ENCODE assay signal across 11 cellular contexts in genomic region chr14:51368721-51369163, GRCh38.
DNase-seq lines count a peak whose midpoint lies in the region; ATAC-seq and FAIRE-seq lines count a peak whose summit lies in the region.
"Had no signal": no experiment of that assay in that cellular context is flagged by ENCODE, and none has a peak within 500 bp of the region (broad histone marks: within the 10 kb centered on the region; RNA-seq: fewer than 3 reads in every experiment).

No MANE protein-coding gene starts in this region.

- H3K9ac ChIP-seq in mesenchymal stem cell (ENCODE audit: low read length) (peak overlapping the region; percentile 68), Karpas-422 (ENCODE audit: low read length) (no peak overlapping the region)

- peak overlapping the region in 1 of 2 experiments; percentile 35 for H3K4me3 ChIP-seq in mesenchymal stem cell (ENCODE audit: insufficient read depth in 1 of 2, low read depth in 1 of 2, low read length in 2 of 2)
- H3K4me3 ChIP-seq in Karpas-422 (ENCODE audit: low read length), result no peak overlapping the region
- H3K4me3 ChIP-seq: right lobe of liver had no signal

- H4K20me1 ChIP-seq in Karpas-422 (ENCODE audit: insufficient read depth, low read depth, low read length), result no peaks in the 10 kb centered on the region

- FAIRE-seq in endometrium (lab: Jason Lieb, UNC), result peak; percentile 70

- no peaks in the 10 kb centered on the region for H3K9me3 ChIP-seq in mesenchymal stem cell (ENCODE audit: control insufficient read depth, low read length)
- no peaks in the 10 kb centered on the region for H3K9me3 ChIP-seq in Karpas-422 (ENCODE audit: low read length)
- H3K9me3 ChIP-seq: right lobe of liver had no signal

- no peak overlapping the region for H2BK120ac ChIP-seq in mesenchymal stem cell (ENCODE audit: low read depth, low read length)

- no peak overlapping the region for H2AFZ ChIP-seq in mesenchymal stem cell (ENCODE audit: low read depth, low read length)
- no peak overlapping the region for H2AFZ ChIP-seq in Karpas-422 (ENCODE audit: low read length)

- H2BK5ac ChIP-seq in mesenchymal stem cell (ENCODE audit: low read depth, low read length, poor library complexity, severe bottlenecking), result peak overlapping the region; percentile 88

- H3K27me3 ChIP-seq in mesenchymal stem cell (ENCODE audit: control insufficient read depth in 1 of 2, insufficient read depth in 1 of 2, low read length in 2 of 2), result no peaks in the 10 kb centered on the region
- H3K27me3 ChIP-seq in Karpas-422 (ENCODE audit: low read length), result no peaks in the 10 kb centered on the region
- H3K27me3 ChIP-seq: right lobe of liver had no signal

- no peak for ATAC-seq in GM21423 (IDR thresholded peaks at IDR 0.05; ENCODE audit: unreplicated experiment)
- ATAC-seq: right lobe of liver had no signal

- 74% methylated on average over 5 of the region's 6 CpGs for WGBS in mesenchymal stem cell

- H2BK12ac ChIP-seq in mesenchymal stem cell (ENCODE audit: low read length in 2 of 2), result no peak overlapping the region

- H3K79me1 ChIP-seq in mesenchymal stem cell (replicated peaks; ENCODE audit: low read length, poor library complexity, severe bottlenecking), result no peaks in the 10 kb centered on the region

- H3K4ac ChIP-seq in mesenchymal stem cell (ENCODE audit: low read depth in 1 of 2, low read length in 2 of 2), result no peak overlapping the region

- H3K36me3 ChIP-seq in mesenchymal stem cell (ENCODE audit: control insufficient read depth in 1 of 2, insufficient read depth in 2 of 2, low read depth in 1 of 2, low read length in 2 of 2) (no peaks in the 10 kb centered on the region), Karpas-422 (ENCODE audit: insufficient read depth, low read length) (no peaks in the 10 kb centered on the region)
- H3K36me3 ChIP-seq: right lobe of liver had no signal

- H3K14ac ChIP-seq in mesenchymal stem cell (ENCODE audit: low read length in 2 of 2), result no peak overlapping the region

- H3K23ac ChIP-seq in mesenchymal stem cell (ENCODE audit: low read length in 2 of 2), result no peak overlapping the region

- H3K79me2 ChIP-seq in Karpas-422 (ENCODE audit: low read length), result no peaks in the 10 kb centered on the region

- no peak overlapping the region for H2BK15ac ChIP-seq in mesenchymal stem cell (ENCODE audit: low read depth, poor library complexity, severe bottlenecking)

- no peak overlapping the region for H3K18ac ChIP-seq in mesenchymal stem cell (ENCODE audit: low read depth in 1 of 2, low read length in 2 of 2)

- no peak overlapping the region for H4K91ac ChIP-seq in mesenchymal stem cell (ENCODE audit: low read length)

- H3K27ac ChIP-seq in mesenchymal stem cell (ENCODE audit: low read length, poor library complexity, severe bottlenecking) (peak overlapping the region; percentile 97), Karpas-422 (ENCODE audit: low read length) (no peak overlapping the region)
- H3K27ac ChIP-seq: right lobe of liver had no signal

- H2AK5ac ChIP-seq in mesenchymal stem cell (ENCODE audit: low read length, severe bottlenecking), result peak overlapping the region; percentile 76

- H3K4me2 ChIP-seq in mesenchymal stem cell (ENCODE audit: low read length, poor library complexity, severe bottlenecking) (peak overlapping the region; percentile 11), Karpas-422 (ENCODE audit: low read depth, low read length, poor library complexity, severe bottlenecking) (no peak overlapping the region)

- DNase-seq in HT1080 (ENCODE audit: low read depth) (peak; percentile 79), mesenchymal stem cell (peak; percentile 61), Karpas-422 (no peak), ACHN (no peak)
- DNase-seq in stimulated activated CD4-positive, alpha-beta T cell treated with anti-CD3 and anti-CD28 coated beads, Interleukin-2, amount 100 ng/mL, for 24 hours, result no peak
- DNase-seq: activated CD4-positive, alpha-beta T cell treated with anti-CD3 and anti-CD28 coated beads for 48 hours; activated naive CD4-positive, alpha-beta T cell treated with anti-CD3 and anti-CD28 coated beads, Interleukin-2, amount 10 ng/mL, durations not matched to agents 7 days and 5 days; DMS53; right lobe of liver had no signal

- H3K4me1 ChIP-seq in mesenchymal stem cell (ENCODE audit: control insufficient read depth, insufficient read depth, low read depth, low read length) (peaks cover 11% of the 10 kb centered on the region), Karpas-422 (ENCODE audit: low read length) (no peaks in the 10 kb centered on the region)
- H3K4me1 ChIP-seq: right lobe of liver had no signal

- no peak overlapping the region for H4K8ac ChIP-seq in mesenchymal stem cell (ENCODE audit: low read length)

- in situ Hi-C loops in ACHN (cut with HindIII; ENCODE audit: low pct_ligation_motif_present, low pct_unique_long_range_greater_than_20kb, low sequenced_read_pairs), result no loop called here

- no peaks in the 10 kb centered on the region for H3K9me2 ChIP-seq in Karpas-422 (replicated peaks; ENCODE audit: insufficient read depth, low read length)

Comparison
In these comparisons a context has a peak if more than half of its experiments do, and no peak if none do; other contexts are left out.
1. DNase-seq: peak in HT1080 (single experiment) and mesenchymal stem cell (single experiment); none in Karpas-422 (single experiment), ACHN (single experiment) and stimulated activated CD4-positive, alpha-beta T cell treated with anti-CD3 and anti-CD28 coated beads, Interleukin-2, amount 100 ng/mL, for 24 hours (0 of 2).